In genomic region chr5:150624334-150625163, GRCh38 we compare ENCODE assay signal across 1 cellular context.
TF ChIP-seq lines count a peak whose summit lies in the region.

No MANE protein-coding gene starts in this region.

TF ChIP-seq in GM23338, 12 proteins besides CTCF, POLR2A, EP300 and RAD21:
- no peak for TF ChIP-seq ZNF462 (CRISPR knock-in tag; IDR thresholded peaks at IDR 0.05)
